8 cellular contexts compared by ENCODE assay signal in the genomic region with DNA sequence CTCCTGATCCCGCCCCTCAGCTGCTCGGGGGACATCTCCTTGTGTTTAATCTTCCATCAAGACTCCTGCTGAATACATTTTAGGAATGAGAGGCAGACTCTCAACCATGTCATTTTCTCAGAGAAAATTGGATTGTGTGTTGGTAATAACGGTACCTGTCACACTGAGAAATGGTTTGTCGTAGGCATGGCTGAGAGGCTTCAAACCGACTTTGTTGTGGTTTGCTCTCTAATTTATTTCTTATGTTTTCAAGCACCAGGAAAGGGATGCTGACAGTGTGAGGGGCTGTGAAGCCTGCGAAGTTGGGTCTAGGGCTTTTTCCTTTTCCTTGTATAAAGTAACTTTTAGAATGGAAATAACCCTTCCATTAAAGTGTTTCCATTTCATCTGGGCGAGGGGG.
DNase-seq lines count a peak whose midpoint lies in the region; ATAC-seq and TF ChIP-seq lines count a peak whose summit lies in the region.
"Not testable (repeated sequence)": the region's sequence is repeated elsewhere in the genome, so short reads cannot be mapped to it uniquely, and the experiment has no call there.

No MANE protein-coding gene starts in this region.

- DNase-seq in CD8-positive, alpha-beta T cell; activated CD8-positive, alpha-beta T cell treated with anti-CD3 and anti-CD28 coated beads for 36 hours; activated T-cell treated with anti-CD3 and anti-CD28 coated beads, Interleukin-2, amount 50 U/mL, for 4 hours; activated naive CD8-positive, alpha-beta T cell treated with anti-CD3 and anti-CD28 coated beads, Interleukin-2, amount 10 ng/mL, durations not matched to agents 7 days and 5 days; stimulated activated effector memory CD8-positive, alpha-beta T cell treated with anti-CD3 and anti-CD28 coated beads, Interleukin-12 subunit alpha, Interleukin-12 subunit beta, amount 100 ng/mL, for 72 hours (ENCODE audit: low spot score in 2 of 2); stimulated activated naive CD8-positive, alpha-beta T cell treated with anti-CD3 and anti-CD28 coated beads, Interleukin-15, amount 100 ng/mL, for 72 hours: not testable (repeated sequence)
- peak; percentile 64 for DNase-seq in NCI-H2227 (lab: John Stamatoyannopoulos, UW; ENCODE audit: unreplicated experiment)

- H3K4me1 Mint-ChIP-seq in CD8-positive, alpha-beta T cell (ENCODE audit: low read depth); activated CD8-positive, alpha-beta T cell treated with anti-CD3 and anti-CD28 coated beads for 36 hours (ENCODE audit: low read depth); activated T-cell treated with anti-CD3 and anti-CD28 coated beads, Interleukin-2, amount 50 U/mL, for 4 hours (ENCODE audit: low read depth); activated T-helper 17 cell treated with anti-CD3 and anti-CD28 coated beads, Interleukin-2, amount 50 U/mL, for 72 hours; activated naive CD8-positive, alpha-beta T cell treated with anti-CD3 and anti-CD28 coated beads, Interleukin-2, amount 10 ng/mL, durations not matched to agents 7 days and 5 days; stimulated activated effector memory CD8-positive, alpha-beta T cell treated with anti-CD3 and anti-CD28 coated beads, Interleukin-12 subunit alpha, Interleukin-12 subunit beta, amount 100 ng/mL, for 72 hours; stimulated activated naive CD8-positive, alpha-beta T cell treated with anti-CD3 and anti-CD28 coated beads, Interleukin-15, amount 100 ng/mL, for 72 hours: not testable (repeated sequence)

- H3K27ac Mint-ChIP-seq in CD8-positive, alpha-beta T cell; activated CD8-positive, alpha-beta T cell treated with anti-CD3 and anti-CD28 coated beads for 36 hours; activated T-helper 17 cell treated with anti-CD3 and anti-CD28 coated beads, Interleukin-2, amount 50 U/mL, for 72 hours; activated naive CD8-positive, alpha-beta T cell treated with anti-CD3 and anti-CD28 coated beads, Interleukin-2, amount 10 ng/mL, durations not matched to agents 7 days and 5 days; stimulated activated effector memory CD8-positive, alpha-beta T cell treated with anti-CD3 and anti-CD28 coated beads, Interleukin-12 subunit alpha, Interleukin-12 subunit beta, amount 100 ng/mL, for 72 hours; stimulated activated naive CD8-positive, alpha-beta T cell treated with anti-CD3 and anti-CD28 coated beads, Interleukin-15, amount 100 ng/mL, for 72 hours: not testable (repeated sequence)

- peaks cover 16% of the 10 kb centered on the region for H3K36me3 Mint-ChIP-seq in CD8-positive, alpha-beta T cell
- not testable (repeated sequence) for H3K36me3 Mint-ChIP-seq in activated CD8-positive, alpha-beta T cell treated with anti-CD3 and anti-CD28 coated beads for 36 hours (ENCODE audit: low read depth); activated T-cell treated with anti-CD3 and anti-CD28 coated beads, Interleukin-2, amount 50 U/mL, for 4 hours (ENCODE audit: insufficient read depth); activated T-helper 17 cell treated with anti-CD3 and anti-CD28 coated beads, Interleukin-2, amount 50 U/mL, for 72 hours (ENCODE audit: low read depth); activated naive CD8-positive, alpha-beta T cell treated with anti-CD3 and anti-CD28 coated beads, Interleukin-2, amount 10 ng/mL, durations not matched to agents 7 days and 5 days; stimulated activated effector memory CD8-positive, alpha-beta T cell treated with anti-CD3 and anti-CD28 coated beads, Interleukin-12 subunit alpha, Interleukin-12 subunit beta, amount 100 ng/mL, for 72 hours

- not testable (repeated sequence) for H3K4me3 Mint-ChIP-seq in CD8-positive, alpha-beta T cell; activated CD8-positive, alpha-beta T cell treated with anti-CD3 and anti-CD28 coated beads for 36 hours; activated T-cell treated with anti-CD3 and anti-CD28 coated beads, Interleukin-2, amount 50 U/mL, for 4 hours; activated T-helper 17 cell treated with anti-CD3 and anti-CD28 coated beads, Interleukin-2, amount 50 U/mL, for 72 hours; activated naive CD8-positive, alpha-beta T cell treated with anti-CD3 and anti-CD28 coated beads, Interleukin-2, amount 10 ng/mL, durations not matched to agents 7 days and 5 days; stimulated activated effector memory CD8-positive, alpha-beta T cell treated with anti-CD3 and anti-CD28 coated beads, Interleukin-12 subunit alpha, Interleukin-12 subunit beta, amount 100 ng/mL, for 72 hours; stimulated activated naive CD8-positive, alpha-beta T cell treated with anti-CD3 and anti-CD28 coated beads, Interleukin-15, amount 100 ng/mL, for 72 hours

- ATAC-seq in CD8-positive, alpha-beta T cell = peak; percentile 23
- ATAC-seq in activated CD8-positive, alpha-beta T cell treated with anti-CD3 and anti-CD28 coated beads for 36 hours = peak; percentile 55
- ATAC-seq in activated T-cell treated with anti-CD3 and anti-CD28 coated beads, Interleukin-2, amount 50 U/mL, for 4 hours = peak; percentile 48 to 65
- peak; percentile 84 for ATAC-seq in activated T-helper 17 cell treated with anti-CD3 and anti-CD28 coated beads, Interleukin-2, amount 50 U/mL, for 72 hours (replicated peaks)
- ATAC-seq in activated naive CD8-positive, alpha-beta T cell treated with anti-CD3 and anti-CD28 coated beads, Interleukin-2, amount 10 ng/mL, durations not matched to agents 7 days and 5 days (ENCODE audit: low read depth) = peak; percentile 32
- ATAC-seq in stimulated activated effector memory CD8-positive, alpha-beta T cell treated with anti-CD3 and anti-CD28 coated beads, Interleukin-12 subunit alpha, Interleukin-12 subunit beta, amount 100 ng/mL, for 72 hours = peak; percentile 62
- peak; percentile 89 for ATAC-seq in stimulated activated naive CD8-positive, alpha-beta T cell treated with anti-CD3 and anti-CD28 coated beads, Interleukin-15, amount 100 ng/mL, for 72 hours

- H3K27ac ChIP-seq in CD8-positive, alpha-beta T cell (ENCODE audit: low read depth, low read length) = not testable (repeated sequence)

- H3K4me3 ChIP-seq in CD8-positive, alpha-beta T cell (ENCODE audit: low read depth, low read length) = not testable (repeated sequence)

- H3K36me3 ChIP-seq in CD8-positive, alpha-beta T cell (ENCODE audit: insufficient read depth, low read length) = not testable (repeated sequence)

- POLR2A ChIA-PET in CD8-positive, alpha-beta T cell (lab: Charles Lee); activated CD8-positive, alpha-beta T cell treated with anti-CD3 and anti-CD28 coated beads for 36 hours (lab: Charles Lee); activated naive CD8-positive, alpha-beta T cell treated with anti-CD3 and anti-CD28 coated beads, Interleukin-2, amount 10 ng/mL, durations not matched to agents 7 days and 5 days (lab: Charles Lee): not testable (repeated sequence)

- intact Hi-C loops in CD8-positive, alpha-beta T cell (cut with DNase I, micrococcal nuclease); activated CD8-positive, alpha-beta T cell treated with anti-CD3 and anti-CD28 coated beads for 36 hours (cut with micrococcal nuclease): not testable (repeated sequence)

- H3K9me3 Mint-ChIP-seq in CD8-positive, alpha-beta T cell; activated CD8-positive, alpha-beta T cell treated with anti-CD3 and anti-CD28 coated beads for 36 hours; activated T-cell treated with anti-CD3 and anti-CD28 coated beads, Interleukin-2, amount 50 U/mL, for 4 hours; activated T-helper 17 cell treated with anti-CD3 and anti-CD28 coated beads, Interleukin-2, amount 50 U/mL, for 72 hours; activated naive CD8-positive, alpha-beta T cell treated with anti-CD3 and anti-CD28 coated beads, Interleukin-2, amount 10 ng/mL, durations not matched to agents 7 days and 5 days; stimulated activated effector memory CD8-positive, alpha-beta T cell treated with anti-CD3 and anti-CD28 coated beads, Interleukin-12 subunit alpha, Interleukin-12 subunit beta, amount 100 ng/mL, for 72 hours; stimulated activated naive CD8-positive, alpha-beta T cell treated with anti-CD3 and anti-CD28 coated beads, Interleukin-15, amount 100 ng/mL, for 72 hours: not testable (repeated sequence)

- H3K27me3 Mint-ChIP-seq in CD8-positive, alpha-beta T cell (ENCODE audit: low read depth); activated CD8-positive, alpha-beta T cell treated with anti-CD3 and anti-CD28 coated beads for 36 hours; activated T-cell treated with anti-CD3 and anti-CD28 coated beads, Interleukin-2, amount 50 U/mL, for 4 hours (ENCODE audit: low read depth); activated T-helper 17 cell treated with anti-CD3 and anti-CD28 coated beads, Interleukin-2, amount 50 U/mL, for 72 hours; activated naive CD8-positive, alpha-beta T cell treated with anti-CD3 and anti-CD28 coated beads, Interleukin-2, amount 10 ng/mL, durations not matched to agents 7 days and 5 days; stimulated activated naive CD8-positive, alpha-beta T cell treated with anti-CD3 and anti-CD28 coated beads, Interleukin-15, amount 100 ng/mL, for 72 hours: not testable (repeated sequence)

- H3K4me1 ChIP-seq in CD8-positive, alpha-beta T cell (ENCODE audit: insufficient read depth, low read length) = not testable (repeated sequence)

- H3K9me3 ChIP-seq in CD8-positive, alpha-beta T cell (ENCODE audit: low read length) = not testable (repeated sequence)

- CTCF ChIA-PET in CD8-positive, alpha-beta T cell (lab: Charles Lee); activated CD8-positive, alpha-beta T cell treated with anti-CD3 and anti-CD28 coated beads for 36 hours (lab: Charles Lee): not testable (repeated sequence)

- TF ChIP-seq CTCF in CD8-positive, alpha-beta T cell (IDR thresholded peaks at IDR 0.05); activated CD8-positive, alpha-beta T cell treated with anti-CD3 and anti-CD28 coated beads for 36 hours (IDR thresholded peaks at IDR 0.05): not testable (repeated sequence)

- not testable (repeated sequence) for H3K27me3 ChIP-seq in CD8-positive, alpha-beta T cell (ENCODE audit: insufficient read depth, low read length)

Comparison
In these comparisons a context has a peak if more than half of its experiments do, and no peak if none do; other contexts are left out.
1. ATAC-seq: peak in every context shown above with its lines; median percentile 89 in stimulated activated naive CD8-positive, alpha-beta T cell treated with anti-CD3 and anti-CD28 coated beads, Interleukin-15, amount 100 ng/mL, for 72 hours; 84 in activated T-helper 17 cell treated with anti-CD3 and anti-CD28 coated beads, Interleukin-2, amount 50 U/mL, for 72 hours; 62 in stimulated activated effector memory CD8-positive, alpha-beta T cell treated with anti-CD3 and anti-CD28 coated beads, Interleukin-12 subunit alpha, Interleukin-12 subunit beta, amount 100 ng/mL, for 72 hours; 56 in activated T-cell treated with anti-CD3 and anti-CD28 coated beads, Interleukin-2, amount 50 U/mL, for 4 hours; 55 in activated CD8-positive, alpha-beta T cell treated with anti-CD3 and anti-CD28 coated beads for 36 hours; 32 in activated naive CD8-positive, alpha-beta T cell treated with anti-CD3 and anti-CD28 coated beads, Interleukin-2, amount 10 ng/mL, durations not matched to agents 7 days and 5 days; 23 in CD8-positive, alpha-beta T cell.